ENCODE assay signal across 18 cellular contexts in the genomic region with DNA sequence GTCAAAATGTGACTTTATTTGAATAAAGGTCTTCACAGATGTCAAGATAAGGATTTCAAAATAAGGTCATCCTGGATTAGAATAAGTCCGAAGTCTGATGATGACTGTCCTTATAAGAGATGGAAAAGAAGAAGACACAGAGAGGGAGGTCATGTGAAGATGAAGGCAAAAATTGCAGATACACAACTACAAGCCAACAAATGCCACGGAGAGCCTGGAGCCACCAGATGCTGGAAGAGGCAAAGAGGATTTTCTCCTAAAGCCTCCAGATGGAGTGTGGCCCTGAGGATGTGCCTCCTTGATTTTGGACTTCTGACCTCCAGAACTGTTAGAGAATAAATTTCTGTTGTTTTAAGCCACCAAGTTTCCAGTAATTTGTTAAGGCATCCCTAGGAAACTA. TPM values are rescaled to one million over a fixed set of nuclear protein-coding genes. Genes with fewer than 3 reads are reported as not detected.
A peak's percentile ranks its signal among the peaks of the same experiment; 100 is the strongest.
DNase-seq lines count a peak whose midpoint lies in the region; ATAC-seq and TF ChIP-seq lines count a peak whose summit lies in the region.
"Had no signal": no experiment of that assay in that cellular context is flagged by ENCODE, and none has a peak within 500 bp of the region (broad histone marks: within the 10 kb centered on the region; RNA-seq: fewer than 3 reads in every experiment).

No MANE protein-coding gene starts in this region.

- WGBS in right lobe of liver (ENCODE audit: insufficient coverage, low coverage, low lambda C conversion rate, missing lambda C conversion rate) = 52% methylated on average over 2 of the region's 2 CpGs

- DNase-seq in activated naive CD8-positive, alpha-beta T cell treated with anti-CD3 and anti-CD28 coated beads, Interleukin-2, amount 10 ng/mL, durations not matched to agents 7 days and 5 days = no peak
- DNase-seq in activated naive CD8-positive, alpha-beta T cell treated with anti-CD3 and anti-CD28 coated beads for 36 hours = no peak
- DNase-seq in GM23338 (ENCODE audit: low spot score) (no peak), right lobe of liver (no peak), NCI-H526 treated with DMSO at 0.1 percent for 48 hours (lab: John Stamatoyannopoulos, UW) (no peak)
- DNase-seq: Calu3, DMS53, GOT3, NCI-H1417 treated with DMSO at 0.1 percent for 48 hours, NCI-H1930, NCI-H446, PC-3, SJCRH30 had no signal

- POLR2A ChIA-PET in activated naive CD8-positive, alpha-beta T cell treated with anti-CD3 and anti-CD28 coated beads, Interleukin-2, amount 10 ng/mL, durations not matched to agents 7 days and 5 days (lab: Charles Lee) = no interaction called here

- H2AFZ ChIP-seq in GM23338 = peak overlapping the region; percentile 4; the same call in 1 of the 2 replicates

- peaks cover 5% of the 10 kb centered on the region for H3K9me3 Mint-ChIP-seq in activated naive CD8-positive, alpha-beta T cell treated with anti-CD3 and anti-CD28 coated beads, Interleukin-2, amount 10 ng/mL, durations not matched to agents 7 days and 5 days
- H3K9me3 Mint-ChIP-seq in activated naive CD8-positive, alpha-beta T cell treated with anti-CD3 and anti-CD28 coated beads for 36 hours = no peaks in the 10 kb centered on the region
- H3K9me3 Mint-ChIP-seq in GM23338 = peaks cover 5% of the 10 kb centered on the region; the same call in 2 of the 3 replicates
- no peaks in the 10 kb centered on the region for H3K9me3 Mint-ChIP-seq in activated T-helper 17 cell treated with anti-CD3 and anti-CD28 coated beads, Interleukin-2, amount 50 U/mL, for 72 hours

- H3K36me3 ChIP-seq in GM23338 (ENCODE audit: insufficient read depth) (no peaks in the 10 kb centered on the region), right lobe of liver (no peaks in the 10 kb centered on the region)
- H3K36me3 ChIP-seq: SJCRH30 had no signal

- TF ChIP-seq CTCF in GM23338 (conservative IDR thresholded peaks at IDR 0.05; ENCODE audit: low read depth in 2 of 2) (no peak), right lobe of liver (IDR thresholded peaks at IDR 0.05) (no peak)

- no peaks in the 10 kb centered on the region for H3K4me1 ChIP-seq in GM23338 (ENCODE audit: insufficient read depth)
- H3K4me1 ChIP-seq in right lobe of liver = no peaks in the 10 kb centered on the region
- H3K4me1 ChIP-seq: A549, SJCRH30 had no signal

- no peak overlapping the region for H3K27ac ChIP-seq in GM23338 (ENCODE audit: low read depth)
- no peak overlapping the region for H3K27ac ChIP-seq in right lobe of liver
- H3K27ac ChIP-seq: A549, C4-2B, RWPE1, SJCRH30 had no signal

- H3K4me1 Mint-ChIP-seq in activated naive CD8-positive, alpha-beta T cell treated with anti-CD3 and anti-CD28 coated beads, Interleukin-2, amount 10 ng/mL, durations not matched to agents 7 days and 5 days = peaks cover 41% of the 10 kb centered on the region
- H3K4me1 Mint-ChIP-seq in activated naive CD8-positive, alpha-beta T cell treated with anti-CD3 and anti-CD28 coated beads for 36 hours = peaks cover 25% of the 10 kb centered on the region
- H3K4me1 Mint-ChIP-seq in GM23338 = peaks cover 9% of the 10 kb centered on the region
- H3K4me1 Mint-ChIP-seq in activated T-helper 17 cell treated with anti-CD3 and anti-CD28 coated beads, Interleukin-2, amount 50 U/mL, for 72 hours = peaks cover 38% of the 10 kb centered on the region

- H4K20me1 ChIP-seq in GM23338 (replicated peaks; ENCODE audit: insufficient read depth) = no peaks in the 10 kb centered on the region

- H3K27me3 ChIP-seq in GM23338 (ENCODE audit: insufficient read depth) = no peaks in the 10 kb centered on the region
- no peaks in the 10 kb centered on the region for H3K27me3 ChIP-seq in right lobe of liver
- H3K27me3 ChIP-seq: SJCRH30 had no signal

- H3K9me3 ChIP-seq in right lobe of liver = no peaks in the 10 kb centered on the region
- H3K9me3 ChIP-seq: A549, SJCRH30 had no signal

- intact Hi-C loops in right lobe of liver (cut with DNase I) = no loop called here

- no peak for TF ChIP-seq POLR2A in right lobe of liver (IDR thresholded peaks at IDR 0.05)

- H3K9me2 ChIP-seq in GM23338 (ENCODE audit: insufficient read depth) = peaks cover 6% of the 10 kb centered on the region; the same call in 1 of the 2 replicates

- no peak for ATAC-seq in activated naive CD8-positive, alpha-beta T cell treated with anti-CD3 and anti-CD28 coated beads, Interleukin-2, amount 10 ng/mL, durations not matched to agents 7 days and 5 days (ENCODE audit: low read depth)
- ATAC-seq in GM23338 = no peak
- ATAC-seq in activated T-helper 17 cell treated with anti-CD3 and anti-CD28 coated beads, Interleukin-2, amount 50 U/mL, for 72 hours (replicated peaks) = no peak
- no peak for ATAC-seq in GM21423 (IDR thresholded peaks at IDR 0.05; ENCODE audit: unreplicated experiment)
- no peak for ATAC-seq in right lobe of liver
- ATAC-seq: A549, PC-3 had no signal

- no peaks in the 10 kb centered on the region for H3F3A ChIP-seq in GM23338 (replicated peaks; ENCODE audit: low read depth)

- peaks cover 52% of the 10 kb centered on the region for H3K36me3 Mint-ChIP-seq in activated naive CD8-positive, alpha-beta T cell treated with anti-CD3 and anti-CD28 coated beads, Interleukin-2, amount 10 ng/mL, durations not matched to agents 7 days and 5 days
- H3K36me3 Mint-ChIP-seq in activated naive CD8-positive, alpha-beta T cell treated with anti-CD3 and anti-CD28 coated beads for 36 hours = peaks cover 56% of the 10 kb centered on the region
- H3K36me3 Mint-ChIP-seq in GM23338 (ENCODE audit: low read depth) = no peaks in the 10 kb centered on the region; the same call in 2 of the 3 replicates
- peaks cover 100% of the 10 kb centered on the region for H3K36me3 Mint-ChIP-seq in activated T-helper 17 cell treated with anti-CD3 and anti-CD28 coated beads, Interleukin-2, amount 50 U/mL, for 72 hours (ENCODE audit: low read depth)

- peak overlapping the region; percentile 23 for H3K27ac Mint-ChIP-seq in activated naive CD8-positive, alpha-beta T cell treated with anti-CD3 and anti-CD28 coated beads, Interleukin-2, amount 10 ng/mL, durations not matched to agents 7 days and 5 days
- no peak overlapping the region for H3K27ac Mint-ChIP-seq in activated naive CD8-positive, alpha-beta T cell treated with anti-CD3 and anti-CD28 coated beads for 36 hours
- no peak overlapping the region for H3K27ac Mint-ChIP-seq in GM23338
- H3K27ac Mint-ChIP-seq in activated T-helper 17 cell treated with anti-CD3 and anti-CD28 coated beads, Interleukin-2, amount 50 U/mL, for 72 hours = peak overlapping the region; percentile 33

- H3K4me3 Mint-ChIP-seq in activated naive CD8-positive, alpha-beta T cell treated with anti-CD3 and anti-CD28 coated beads, Interleukin-2, amount 10 ng/mL, durations not matched to agents 7 days and 5 days = no peak overlapping the region
- H3K4me3 Mint-ChIP-seq in activated naive CD8-positive, alpha-beta T cell treated with anti-CD3 and anti-CD28 coated beads for 36 hours = no peak overlapping the region
- no peak overlapping the region for H3K4me3 Mint-ChIP-seq in GM23338
- H3K4me3 Mint-ChIP-seq in activated T-helper 17 cell treated with anti-CD3 and anti-CD28 coated beads, Interleukin-2, amount 50 U/mL, for 72 hours = peak overlapping the region; percentile 10

- H3K27me3 Mint-ChIP-seq in activated naive CD8-positive, alpha-beta T cell treated with anti-CD3 and anti-CD28 coated beads, Interleukin-2, amount 10 ng/mL, durations not matched to agents 7 days and 5 days = no peaks in the 10 kb centered on the region
- H3K27me3 Mint-ChIP-seq in activated naive CD8-positive, alpha-beta T cell treated with anti-CD3 and anti-CD28 coated beads for 36 hours = no peaks in the 10 kb centered on the region
- no peaks in the 10 kb centered on the region for H3K27me3 Mint-ChIP-seq in GM23338 (ENCODE audit: insufficient read depth, low read depth, poor library complexity)
- no peaks in the 10 kb centered on the region for H3K27me3 Mint-ChIP-seq in activated T-helper 17 cell treated with anti-CD3 and anti-CD28 coated beads, Interleukin-2, amount 50 U/mL, for 72 hours

- H3K4me2 ChIP-seq in GM23338 = no peak overlapping the region
- H3K4me2 ChIP-seq: A549 had no signal

- H3K4me3 ChIP-seq in GM23338 (no peak overlapping the region), right lobe of liver (no peak overlapping the region)
- H3K4me3 ChIP-seq: A549, SJCRH30 had no signal

- H3K79me2 ChIP-seq in GM23338 (replicated peaks; ENCODE audit: insufficient read depth) = no peaks in the 10 kb centered on the region

RNA-seq across cellular contexts. Expression of a gene that starts 31.2 kb away (rescaled TPM):
- 10 to 100 TPM; 41.3 to 42.6 TPM for total RNA-seq in activated naive CD8-positive, alpha-beta T cell treated with anti-CD3 and anti-CD28 coated beads, Interleukin-2, amount 10 ng/mL, durations not matched to agents 7 days and 5 days
- 10 to 100 TPM; 39.8 to 41.6 TPM for total RNA-seq in activated naive CD8-positive, alpha-beta T cell treated with anti-CD3 and anti-CD28 coated beads for 36 hours
- total RNA-seq in GM23338 (2014; rRNA removed; shearing (Covaris generic)) = not detected in 2 replicates
- not detected in 2 replicates for polyA plus RNA-seq in GM23338 (2016; fragmentation: Nextera tagmentation; extraction: Ambion mirVana)
- total RNA-seq in activated T-helper 17 cell treated with anti-CD3 and anti-CD28 coated beads, Interleukin-2, amount 50 U/mL, for 72 hours = 100 to 1,000 TPM; 121 to 186 TPM
- total RNA-seq in right lobe of liver = under 1 TPM; 0.20 to 0.42 (median 0.28) TPM
- total RNA-seq: Calu3, PC-3, SJCRH30 had no signal
- polyA plus RNA-seq: A549 had no signal

RNA-seq across cellular contexts. Expression of a gene that starts 36.4 kb away (rescaled TPM):
- 10 to 100 TPM; 58.5 to 66.8 TPM for total RNA-seq in activated naive CD8-positive, alpha-beta T cell treated with anti-CD3 and anti-CD28 coated beads, Interleukin-2, amount 10 ng/mL, durations not matched to agents 7 days and 5 days
- 10 to 100 TPM; 13.5 to 13.7 TPM for total RNA-seq in activated naive CD8-positive, alpha-beta T cell treated with anti-CD3 and anti-CD28 coated beads for 36 hours
- under 0.01 TPM in 1 of 2 replicates, not detected in the other for total RNA-seq in GM23338 (2014; rRNA removed; shearing (Covaris generic))
- not detected in 2 replicates for polyA plus RNA-seq in GM23338 (2016; fragmentation: Nextera tagmentation; extraction: Ambion mirVana)
- total RNA-seq in activated T-helper 17 cell treated with anti-CD3 and anti-CD28 coated beads, Interleukin-2, amount 50 U/mL, for 72 hours = 10 to 100 TPM; 15.7 to 37.3 TPM
- total RNA-seq in right lobe of liver = 10 to 100 TPM in 1 of 6 experiments, 1 to 10 TPM in 5; 2.4 to 11.1 (median 3.4) TPM
- total RNA-seq: Calu3, PC-3, SJCRH30 had no signal
- polyA plus RNA-seq: A549 had no signal

Comparison
In these comparisons a context has a peak if more than half of its experiments do, and no peak if none do; other contexts are left out.
1. H3K27ac Mint-ChIP-seq: peak in activated naive CD8-positive, alpha-beta T cell treated with anti-CD3 and anti-CD28 coated beads, Interleukin-2, amount 10 ng/mL, durations not matched to agents 7 days and 5 days (single experiment) and activated T-helper 17 cell treated with anti-CD3 and anti-CD28 coated beads, Interleukin-2, amount 50 U/mL, for 72 hours (single experiment); none in activated naive CD8-positive, alpha-beta T cell treated with anti-CD3 and anti-CD28 coated beads for 36 hours (single experiment) and GM23338 (single experiment).
2. RNA of a gene that starts 31.2 kb away (total RNA-seq): 121 to 186 TPM in activated T-helper 17 cell treated with anti-CD3 and anti-CD28 coated beads, Interleukin-2, amount 50 U/mL, for 72 hours, 41.3 to 42.6 TPM in activated naive CD8-positive, alpha-beta T cell treated with anti-CD3 and anti-CD28 coated beads, Interleukin-2, amount 10 ng/mL, durations not matched to agents 7 days and 5 days and 39.8 to 41.6 TPM in activated naive CD8-positive, alpha-beta T cell treated with anti-CD3 and anti-CD28 coated beads for 36 hours; 0.20 to 0.42 TPM in right lobe of liver and not detected in GM23338; every median in the first group is over 10 times any median in the second.